Comparison of ENCODE assay signal across 35 cellular contexts in the genomic region with DNA sequence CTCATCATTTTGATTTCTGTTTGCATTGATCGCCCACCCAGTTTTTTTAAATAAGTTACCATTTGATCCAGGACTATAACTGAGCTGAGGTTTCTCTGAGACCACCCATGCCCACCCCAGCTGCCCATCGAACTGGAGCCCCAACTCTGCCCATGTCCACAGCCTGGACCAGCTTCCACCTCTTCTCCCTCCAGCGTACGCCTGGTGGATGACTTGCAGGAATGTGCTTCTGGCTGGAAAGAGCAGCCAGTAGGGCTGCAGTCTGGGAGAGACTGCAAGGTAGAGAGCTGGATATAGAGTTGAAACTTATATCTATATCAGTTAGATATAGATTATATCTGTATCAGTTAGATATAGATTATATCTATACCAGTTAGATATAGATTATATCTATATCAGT. TPM values are rescaled to one million over a fixed set of nuclear protein-coding genes. Genes with fewer than 3 reads are reported as not detected.
"Had no signal": no experiment of that assay in that cellular context is flagged by ENCODE, and none has a peak within 500 bp of the region (broad histone marks: within the 10 kb centered on the region; RNA-seq: fewer than 3 reads in every experiment).

No MANE protein-coding gene starts in this region.

- H3K9me3 ChIP-seq: ascending aorta had no signal

- H3K27me3 ChIP-seq: ascending aorta had no signal

- FAIRE-seq: bronchial epithelial cell, TTC549 had no signal

- ATAC-seq: activated CD8-positive, alpha-beta T cell treated with anti-CD3 and anti-CD28 coated beads for 36 hours; activated naive CD8-positive, alpha-beta T cell treated with anti-CD3 and anti-CD28 coated beads, Interleukin-2, amount 50 U/mL, for 24 hours; activated T-cell treated with anti-CD3 and anti-CD28 coated beads, Interleukin-2, amount 50 U/mL, for 4 hours; activated T-cell treated with anti-CD3 and anti-CD28 coated beads, Interleukin-2, amount 50 U/mL, for 72 hours; activated T-helper 17 cell treated with anti-CD3 and anti-CD28 coated beads, Interleukin-2, amount 50 U/mL, for 72 hours had no signal

- H3K27ac ChIP-seq: ascending aorta, cardiac muscle cell, VCaP had no signal

- H3K4me3 ChIP-seq: ascending aorta, cardiac muscle cell had no signal

- DNase-seq: activated B cell treated with CpG ODN at 0.5 μM for 24 hours; activated CD4-positive, alpha-beta memory T cell treated with anti-CD3 and anti-CD28 coated beads for 36 hours; activated CD4-positive, alpha-beta T cell treated with anti-CD3 and anti-CD28 coated beads for 4 hours; activated CD4-positive, alpha-beta T cell treated with anti-CD3 and anti-CD28 coated beads, Interleukin-2, amount 10 ng/mL, durations not matched to agents 24 days and 14 days; activated CD4-positive, alpha-beta T cell treated with anti-CD3 and anti-CD28 coated beads, Interleukin-2, amount 50 U/mL, for 1 hour; activated CD4-positive, alpha-beta T cell treated with anti-CD3 and anti-CD28 coated beads, Interleukin-2, amount 50 U/mL, for 4 hours; activated CD4-positive, CD25-positive, alpha-beta regulatory T cell treated with anti-CD3 and anti-CD28 coated beads, Interleukin-2, amount 50 U/mL, for 72 hours; activated CD8-positive, alpha-beta memory T cell treated with anti-CD3 and anti-CD28 coated beads, Interleukin-2, amount 50 U/mL, for 4 hours; activated CD8-positive, alpha-beta T cell treated with anti-CD3 and anti-CD28 coated beads for 36 hours; activated effector memory CD4-positive, alpha-beta T cell treated with anti-CD3 and anti-CD28 coated beads, Interleukin-2, amount 50 U/mL, for 16 hours; activated gamma-delta T cell treated with Interleukin-2 at 50 U/mL for 16 hours; activated naive CD4-positive, alpha-beta T cell; activated naive CD4-positive, alpha-beta T cell treated with anti-CD3 and anti-CD28 coated beads, Interleukin-2, amount 10 ng/mL, durations not matched to agents 7 days and 5 days; activated naive CD8-positive, alpha-beta T cell treated with anti-CD3 and anti-CD28 coated beads, Interleukin-2, amount 10 ng/mL, durations not matched to agents 7 days and 5 days; activated naive CD8-positive, alpha-beta T cell treated with anti-CD3 and anti-CD28 coated beads, Interleukin-2, amount 50 U/mL, for 24 hours; activated T-cell treated with anti-CD3 and anti-CD28 coated beads for 4 hours; activated T-cell treated with anti-CD3 and anti-CD28 coated beads, Interleukin-2, amount 50 U/mL, for 1 hour; activated T-cell treated with anti-CD3 and anti-CD28 coated beads, Interleukin-2, amount 50 U/mL, for 4 hours; activated T-cell treated with anti-CD3 and anti-CD28 coated beads, Interleukin-2, amount 50 U/mL, for 72 hours; amygdala; anterior cingulate cortex; caudate nucleus; cerebellar nuclear complex; T-helper 1 cell; T-helper 2 cell; T-helper 9 cell had no signal

- H3K36me3 ChIP-seq: ascending aorta, cardiac muscle cell had no signal

- H3K4me1 ChIP-seq: ascending aorta had no signal

RNA-seq across cellular contexts. Expression of gene LRRC18, which starts 25.8 kb away (rescaled TPM):
- total RNA-seq: activated B cell treated with CpG ODN at 0.5 μM for 24 hours; activated CD4-positive, alpha-beta memory T cell treated with anti-CD3 and anti-CD28 coated beads for 36 hours; activated CD4-positive, alpha-beta T cell treated with anti-CD3 and anti-CD28 coated beads, Interleukin-2, amount 10 ng/mL, durations not matched to agents 24 days and 14 days; activated CD8-positive, alpha-beta memory T cell treated with anti-CD3 and anti-CD28 coated beads for 36 hours; activated CD8-positive, alpha-beta T cell treated with anti-CD3 and anti-CD28 coated beads for 36 hours; activated T-cell treated with anti-CD3 and anti-CD28 coated beads, Interleukin-2, amount 50 U/mL, for 4 hours; activated T-cell treated with anti-CD3 and anti-CD28 coated beads, Interleukin-2, amount 50 U/mL, for 72 hours; activated T-helper 1 cell treated with anti-CD3 and anti-CD28 coated beads, Interleukin-12 subunit alpha, Interleukin-12 subunit beta, Interleukin-2, Interleukin-4 antibody, amounts not matched to agents 30 ng/mL and 10 ng/mL and 1 ng/mL, durations not matched to agents 14 hours and 24 hours and 36 hours; activated T-helper 17 cell treated with anti-CD3 and anti-CD28 coated beads, Interleukin-2, amount 50 U/mL, for 72 hours; ascending aorta; bronchial epithelial cell; cardiac muscle cell had no signal
- polyA plus RNA-seq: adipose tissue, cardiac muscle cell had no signal
